8 cellular contexts compared by ENCODE assay signal in the genomic region with DNA sequence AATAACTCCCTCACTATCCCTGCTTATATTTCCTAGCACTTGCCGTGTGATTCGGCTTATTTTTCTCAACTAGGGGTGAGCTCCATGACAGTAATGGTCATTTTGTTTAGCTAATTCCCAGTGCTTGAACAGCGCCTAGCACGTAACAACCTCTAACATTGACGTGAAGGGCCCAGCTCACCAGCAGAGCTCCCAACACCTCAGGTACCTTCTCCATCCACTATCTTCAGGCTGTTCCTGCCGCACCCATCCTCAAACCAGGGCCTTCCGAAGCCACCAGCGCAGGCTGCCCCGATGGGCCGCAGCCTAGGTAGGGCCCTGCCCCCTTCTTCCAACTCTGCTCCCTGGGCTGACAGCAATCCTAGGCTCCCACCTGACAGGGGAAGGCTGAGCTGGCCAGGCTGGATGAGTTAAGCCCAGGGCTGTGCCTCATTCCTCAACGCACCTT. TPM values are rescaled to one million over a fixed set of nuclear protein-coding genes. Genes with fewer than 3 reads are reported as not detected.
DNase-seq lines count a peak whose midpoint lies in the region; ATAC-seq, FAIRE-seq and TF ChIP-seq lines count a peak whose summit lies in the region.

No MANE protein-coding gene starts in this region.

- H3K4me1 ChIP-seq in keratinocyte (ENCODE audit: control insufficient read depth, extremely low read depth, insufficient read depth, low read length) (peaks cover 22% of the 10 kb centered on the region), stomach smooth muscle (ENCODE audit: control insufficient read depth, insufficient read depth, low read length) (peaks cover 24% of the 10 kb centered on the region)

- H3K9me3 ChIP-seq in keratinocyte (ENCODE audit: control insufficient read depth, low read depth, low read length) (no peaks in the 10 kb centered on the region), stomach smooth muscle (ENCODE audit: control insufficient read depth in 2 of 2, low read length in 2 of 2) (no peaks in the 10 kb centered on the region)

- H3K9me1 ChIP-seq in keratinocyte (ENCODE audit: control insufficient read depth, extremely low read depth, insufficient read depth, low read length), result no peaks in the 10 kb centered on the region

- H3K4me3 ChIP-seq in keratinocyte (ENCODE audit: control insufficient read depth in 2 of 3, extremely low read depth in 1 of 3, insufficient read depth in 2 of 3, low read depth in 1 of 3, low read length in 3 of 3) (peak overlapping the region; percentile 93 to 99 (median 94)), stomach smooth muscle (ENCODE audit: low read length in 2 of 2) (peak overlapping the region; percentile 61 to 91)

- H4K20me1 ChIP-seq in keratinocyte (ENCODE audit: control insufficient read depth, extremely low read depth, insufficient read depth, low read length), result peaks cover 25% of the 10 kb centered on the region

- FAIRE-seq in keratinocyte (lab: Jason Lieb, UNC), result no peak

- peak overlapping the region; percentile 93 for H3K4me2 ChIP-seq in keratinocyte (ENCODE audit: control insufficient read depth, extremely low read depth, insufficient read depth, low read depth, low read length)

- peaks cover 26 to 37% of the 10 kb centered on the region in 2 experiments for H3K36me3 ChIP-seq in keratinocyte (ENCODE audit: control insufficient read depth in 2 of 2, extremely low read depth in 1 of 2, insufficient read depth in 2 of 2, low read length in 2 of 2)
- peaks cover 28 to 29% of the 10 kb centered on the region in 2 donors for H3K36me3 ChIP-seq in stomach smooth muscle (ENCODE audit: control insufficient read depth in 2 of 2, insufficient read depth in 2 of 2, low read length in 2 of 2)

- peaks cover 59% of the 10 kb centered on the region for H3K4me1 Mint-ChIP-seq in brain

- TF ChIP-seq CTCF in brain (conservative IDR thresholded peaks at IDR 0.05) (no peak), keratinocyte (optimal IDR thresholded peaks at IDR 0.05 in 1 of 3, IDR thresholded peaks at IDR 0.05 in 1 of 3, conservative IDR thresholded peaks at IDR 0.05 in 1 of 3; ENCODE audit: extremely low read depth in 1 of 3, insufficient read depth in 2 of 3, low read length in 3 of 3) (no peak)

- peaks cover 41% of the 10 kb centered on the region for H3K79me2 ChIP-seq in keratinocyte (ENCODE audit: control insufficient read depth, insufficient read depth, low read length)

- peaks cover 6% of the 10 kb centered on the region for H3K27me3 Mint-ChIP-seq in brain

- dilution Hi-C loops in keratinocyte (cut with MboI; ENCODE audit: extremely low pct_ligation_motif_present, low sequenced_read_pairs), result no loop called here

- H3K27ac Mint-ChIP-seq in brain, result peak overlapping the region; percentile 98 to 99 (median 99)

- no peak for ATAC-seq in GM18858 (IDR thresholded peaks at IDR 0.05; ENCODE audit: unreplicated experiment)

- peak overlapping the region; percentile 89 for H3K9ac ChIP-seq in keratinocyte (ENCODE audit: control insufficient read depth, extremely low read depth, insufficient read depth, low read length)
- peak overlapping the region; percentile 80 to 96 for H3K9ac ChIP-seq in stomach smooth muscle (ENCODE audit: low read length in 2 of 2)

- H3K36me3 Mint-ChIP-seq in brain, result peaks cover 40% of the 10 kb centered on the region

- peaks cover 0 to 2% (median 0%) of the 10 kb centered on the region in 5 experiments for H3K9me3 Mint-ChIP-seq in brain

- H2AFZ ChIP-seq in keratinocyte (ENCODE audit: control insufficient read depth, low read length), result peak overlapping the region; percentile 95

- H3K27ac ChIP-seq in keratinocyte (ENCODE audit: control insufficient read depth, insufficient read depth, low read length), result peak overlapping the region; percentile 83
- H3K27ac ChIP-seq in stomach smooth muscle (ENCODE audit: low read length), result peak overlapping the region; percentile 88

- DNase-seq in AG08396 (ENCODE audit: low spot score), result peak; percentile 26
- peak; percentile 33 for DNase-seq in HPDE6-E6E7 (ENCODE audit: extremely low spot score)
- no peak for DNase-seq in keratinocyte (ENCODE audit: low read depth, low spot score)
- no peak for DNase-seq in SW 1271 (lab: John Stamatoyannopoulos, UW)
- DNase-seq in epidermal melanocyte (ENCODE audit: insufficient read length, low spot score), result no peak

- H3K27me3 ChIP-seq in keratinocyte (ENCODE audit: control insufficient read depth, extremely low read depth, insufficient read depth, low read length) (no peaks in the 10 kb centered on the region), stomach smooth muscle (ENCODE audit: control insufficient read depth in 1 of 2, insufficient read depth in 2 of 2, low read length in 2 of 2) (no peaks in the 10 kb centered on the region)

- H3K4me3 Mint-ChIP-seq in brain, result peak overlapping the region; percentile 96 to 99 (median 97)

RNA-seq across cellular contexts. Expression of a gene that starts 0.8 kb away (rescaled TPM):
- 2,070 TPM for polyA plus RNA-seq in brain (ENCODE audit: insufficient read depth, low read depth, low replicate concordance)
- polyA plus RNA-seq in keratinocyte, result 3,935 to 4,320 TPM (median 3,980 TPM) in 3 replicates
- 638 TPM for polyA plus RNA-seq in keratinocyte (2011; ENCODE audit: low read depth)
- 4,775 and 5,060 TPM in 2 replicates for polyA plus RNA-seq in keratinocyte (2011; cell fraction: cytosol; rRNA removed)
- polyA plus RNA-seq in keratinocyte (2011; cell fraction: nucleus; rRNA removed), result 926 and 1,172 TPM in 2 replicates
- polyA plus RNA-seq in keratinocyte (2012; ENCODE audit: low replicate concordance), result 3,748 and 5,826 TPM in 2 replicates
- 227 to 1,259 TPM (median 991 TPM) in 3 replicates for polyA minus RNA-seq in keratinocyte
- 2,547 TPM for polyA minus RNA-seq in keratinocyte (2011; cell fraction: cytosol; rRNA and poly(A)+ RNA removed)
- 199 and 233 TPM in 2 replicates for polyA minus RNA-seq in keratinocyte (2011; cell fraction: nucleus; rRNA and poly(A)+ RNA removed)

Comparison
In these comparisons a context has a peak if more than half of its experiments do, and no peak if none do; other contexts are left out.
1. DNase-seq: peak in AG08396 (single experiment) and HPDE6-E6E7 (single experiment); none in keratinocyte (single experiment), SW 1271 (0 of 2) and epidermal melanocyte (single experiment).